Comparison of ENCODE assay signal across 8 cellular contexts in genomic region chr11:75562048-75562835, GRCh38.
DNase-seq lines count a peak whose midpoint lies in the region; ATAC-seq and TF ChIP-seq lines count a peak whose summit lies in the region.

TSS of gene SERPINH1 (plus strand) at chr11:75562253. CDS start at chr11:75566350, 4,097 bp downstream.

- peak within 1 kb of the TSS; percentile 83 to 100 (median 97) for H3K27ac ChIP-seq in skin epidermis

- ATAC-seq in GM18498 (IDR thresholded peaks at IDR 0.05; ENCODE audit: unreplicated experiment) (peak; percentile 76), HG02938 (IDR thresholded peaks at IDR 0.05; ENCODE audit: unreplicated experiment) (peak; percentile 71)

- DNase-seq in NCI-H2107 treated with DMSO at 0.1 percent for 48 hours (lab: John Stamatoyannopoulos, UW; ENCODE audit: unreplicated experiment) (peak; percentile 56), cardiac fibroblast (ENCODE audit: low read depth in 2 of 2) (peak; percentile 90 to 96), iPS-NIHi7 (ENCODE audit: extremely low spot score) (peak; percentile 79), NAMALWA (ENCODE audit: low spot score) (no peak)

- TF ChIP-seq CTCF in WI38 (IDR thresholded peaks at IDR 0.05; ENCODE audit: low read depth, low read length) = no peak
- TF ChIP-seq CTCF in cardiac fibroblast (IDR thresholded peaks at IDR 0.05; ENCODE audit: low read depth, low read length) = no peak

- H3K4me3 ChIP-seq in WI38 (ENCODE audit: low read depth, low read length) (peak within 1 kb of the TSS; percentile 86), cardiac fibroblast (replicated peaks in 1 of 2; ENCODE audit: low read depth in 2 of 2, low read length in 2 of 2) (peak within 1 kb of the TSS; percentile 95 to 98), skin epidermis (peak within 1 kb of the TSS; percentile 55 to 98 (median 85))
